ENCODE assay signal across 28 cellular contexts in the genomic region with DNA sequence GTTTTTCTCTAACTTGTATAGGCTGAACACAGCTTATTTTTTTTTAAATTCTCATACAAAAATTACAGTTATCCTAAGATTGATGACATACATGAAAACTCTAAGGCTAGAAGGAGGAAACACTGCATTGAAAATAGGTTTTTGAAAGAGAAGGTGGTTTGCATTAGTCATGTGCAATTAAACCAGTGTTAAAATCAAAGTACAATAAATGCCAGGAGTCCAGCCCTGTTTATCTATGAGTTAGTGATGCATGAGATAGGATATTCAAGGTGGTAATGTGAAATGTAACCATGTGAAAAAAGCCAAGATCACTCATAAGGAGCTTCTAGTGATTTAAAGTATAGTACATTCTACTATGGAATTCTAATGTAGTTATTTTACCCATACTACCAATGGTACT.
"Had no signal": no experiment of that assay in that cellular context is flagged by ENCODE, and none has a peak within 500 bp of the region (broad histone marks: within the 10 kb centered on the region; RNA-seq: fewer than 3 reads in every experiment).

No MANE protein-coding gene starts in this region.

- H3K27me3 ChIP-seq: brain microvascular endothelial cell, esophagus muscularis mucosa, foreskin keratinocyte, gastrocnemius medialis had no signal

- FAIRE-seq: astrocyte, bronchial epithelial cell had no signal

- H3K4me1 ChIP-seq: esophagus muscularis mucosa, foreskin keratinocyte, gastrocnemius medialis had no signal

- H3K4me3 ChIP-seq: coronary artery, dorsolateral prefrontal cortex, esophagus muscularis mucosa, gastrocnemius medialis had no signal

- H3K27ac ChIP-seq: brain microvascular endothelial cell, coronary artery, dorsolateral prefrontal cortex, esophagus muscularis mucosa, foreskin keratinocyte, gastrocnemius medialis, VCaP had no signal

- DNase-seq: activated CD4-positive, alpha-beta memory T cell treated with anti-CD3 and anti-CD28 coated beads, Interleukin-2, amount 10 ng/mL, durations not matched to agents 7 days and 5 days; activated CD4-positive, alpha-beta T cell treated with anti-CD3 and anti-CD28 coated beads for 1 hour; activated CD4-positive, alpha-beta T cell treated with anti-CD3 and anti-CD28 coated beads for 4 hours; activated CD4-positive, alpha-beta T cell treated with anti-CD3 and anti-CD28 coated beads, Interleukin-2, amount 10 ng/mL, durations not matched to agents 7 days and 5 days; activated CD4-positive, alpha-beta T cell treated with anti-CD3 and anti-CD28 coated beads, Interleukin-2, amount 50 U/mL, for 4 hours; activated CD8-positive, alpha-beta memory T cell treated with anti-CD3 and anti-CD28 coated beads, Interleukin-2, amount 50 U/mL, for 48 hours; activated gamma-delta T cell; activated naive CD4-positive, alpha-beta T cell; activated naive CD4-positive, alpha-beta T cell treated with anti-CD3 and anti-CD28 coated beads, Interleukin-2, amount 10 ng/mL, durations not matched to agents 7 days and 5 days; activated naive CD8-positive, alpha-beta T cell treated with anti-CD3 and anti-CD28 coated beads, Interleukin-2, amount 10 ng/mL, durations not matched to agents 7 days and 5 days; activated T-cell treated with anti-CD3 and anti-CD28 coated beads for 4 hours; activated T-cell treated with anti-CD3 and anti-CD28 coated beads, Interleukin-2, amount 50 U/mL, for 24 hours; activated T-cell treated with anti-CD3 and anti-CD28 coated beads, Interleukin-2, amount 50 U/mL, for 72 hours; brain microvascular endothelial cell; dorsolateral prefrontal cortex; effector memory CD4-positive, alpha-beta T cell; endodermal cell; erythroblast; foreskin keratinocyte; gastrocnemius medialis; T-helper 2 cell had no signal

- H3K36me3 ChIP-seq: brain microvascular endothelial cell, esophagus muscularis mucosa, gastrocnemius medialis had no signal

- H3K9me3 ChIP-seq: esophagus muscularis mucosa, gastrocnemius medialis had no signal

- ATAC-seq: activated naive CD4-positive, alpha-beta T cell treated with anti-CD3 and anti-CD28 coated beads, Interleukin-2, amount 50 U/mL, for 72 hours; activated T-cell treated with anti-CD3 and anti-CD28 coated beads, Interleukin-2, amount 50 U/mL, for 72 hours; foreskin keratinocyte; gastrocnemius medialis; WTC11 had no signal
